Comparison of ENCODE assay signal across 8 cellular contexts in the genomic region with DNA sequence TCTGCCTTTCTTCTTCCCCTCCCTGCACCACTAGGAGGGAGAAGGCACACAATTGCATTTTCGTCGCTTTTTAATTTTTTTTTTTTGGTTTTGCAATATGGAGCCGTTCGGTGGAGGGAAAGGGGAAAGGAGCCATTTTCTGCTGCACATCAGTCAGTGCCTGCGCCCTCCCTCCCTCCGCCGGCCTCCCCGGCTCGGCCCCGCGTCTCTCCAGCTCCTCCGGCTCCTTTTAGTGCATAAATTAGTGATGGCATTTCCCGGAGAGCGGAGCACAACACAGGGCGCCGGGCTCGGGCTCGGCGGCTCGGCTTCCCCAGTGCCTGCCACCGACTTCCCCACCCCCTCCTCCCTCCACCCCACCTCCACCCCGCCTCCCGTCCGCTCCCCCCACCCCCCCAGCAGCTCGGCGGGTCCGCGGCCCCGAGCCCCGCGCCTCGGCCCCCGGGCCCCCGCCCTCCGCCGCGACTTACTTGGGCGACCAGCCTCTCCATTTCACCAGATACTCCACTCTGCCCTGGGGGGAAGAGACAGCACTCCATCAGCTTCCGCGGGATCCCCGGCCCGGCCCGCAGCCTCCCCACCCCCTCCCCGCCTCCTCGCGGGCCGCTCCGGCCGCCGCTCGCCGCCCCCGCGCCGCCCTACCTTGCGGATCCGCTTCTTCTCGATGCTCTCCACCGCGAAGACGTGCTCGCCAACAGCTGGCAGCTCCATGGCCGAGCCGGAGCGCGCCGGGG. TPM values are rescaled to one million over a fixed set of nuclear protein-coding genes. Genes with fewer than 3 reads are reported as not detected.
A peak's percentile ranks its signal among the peaks of the same experiment; 100 is the strongest.
DNase-seq lines count a peak whose midpoint lies in the region; ATAC-seq and TF ChIP-seq lines count a peak whose summit lies in the region.

No MANE protein-coding gene starts in this region.

- H3K9me3 ChIP-seq in T-helper 17 cell (ENCODE audit: control insufficient read depth, low read length, poor library complexity, severe bottlenecking) (no peaks in the 10 kb centered on the region), body of pancreas (no peaks in the 10 kb centered on the region), iPS-18c (ENCODE audit: control insufficient read depth, insufficient read depth, low read length) (peaks cover 3% of the 10 kb centered on the region)

- BruUV-seq in Calu3 (replicated peaks; lab: Mats Ljungman, UMichigan) = no TSS peak

- peaks cover 83% of the 10 kb centered on the region for H3K36me3 Mint-ChIP-seq in Calu3 (ENCODE audit: insufficient read depth, unreplicated experiment)
- peaks cover 10% of the 10 kb centered on the region for H3K36me3 Mint-ChIP-seq in T-helper 17 cell (ENCODE audit: low read depth)

- TF ChIP-seq CTCF in Calu3 (IDR thresholded peaks at IDR 0.05; ENCODE audit: unreplicated experiment) (no peak), body of pancreas (IDR thresholded peaks at IDR 0.05) (peak in 1 of 7 experiments; percentile 2)

- peak in 2 of 3 donors; percentile 52 for TF ChIP-seq POLR2A in body of pancreas (IDR thresholded peaks at IDR 0.05)

- H3K27me3 ChIP-seq in body of pancreas = peaks cover 0 to 34% of the 10 kb centered on the region in 2 donors

- H3K4me1 ChIP-seq in body of pancreas = peaks cover 80% of the 10 kb centered on the region

- CTCF ChIA-PET in Calu3 (lab: Charles Lee) = interaction anchor here (0.6 to 2.8 kb wide), 16 partner anchors 13 to 912 kb away, joined by 3 to 20 read pairs (median 4); no protein-coding TSS in a partner anchor

- DNase-seq in Calu3 (no peak), KBM-7 (peak; percentile 71), T-helper 17 cell (peak in 1 of 3 donors; percentile 49), body of pancreas (peak; percentile 64 to 66 (median 65)), skeletal muscle cell (ENCODE audit: low read depth) (no peak), NCI-H1930 (lab: John Stamatoyannopoulos, UW) (no peak)

- H3K4me1 Mint-ChIP-seq in Calu3 (ENCODE audit: low read depth, unreplicated experiment) (peaks cover 19% of the 10 kb centered on the region), T-helper 17 cell (peaks cover 29% of the 10 kb centered on the region)

- peak overlapping the region; percentile 85 for H3K4me3 Mint-ChIP-seq in Calu3 (ENCODE audit: low read depth, unreplicated experiment)
- H3K4me3 Mint-ChIP-seq in T-helper 17 cell = peak overlapping the region; percentile 97

- intact Hi-C loops in Calu3 (cut with micrococcal nuclease; ENCODE audit: unreplicated experiment) (loop anchor here (5.0 kb wide), 1 partner anchor 41 kb away; a partner anchor contains a TSS), body of pancreas (cut with DNase I) (no loop called here)

- ATAC-seq in GM21423 (IDR thresholded peaks at IDR 0.05; ENCODE audit: unreplicated experiment) (peak; percentile 10), T-helper 17 cell (peak; percentile 39), body of pancreas (peak; percentile 16)

- H3K4me3 ChIP-seq in body of pancreas = peak overlapping the region; percentile 63 to 93
- peak overlapping the region; percentile 59 for H3K4me3 ChIP-seq in iPS-18c (ENCODE audit: insufficient read depth, low read depth, low read length)
- peak overlapping the region; percentile 79 for H3K4me3 ChIP-seq in skeletal muscle cell (ENCODE audit: low read depth, low read length)

- H3K27ac Mint-ChIP-seq in Calu3 (ENCODE audit: unreplicated experiment) (peak overlapping the region; percentile 69), T-helper 17 cell (peak overlapping the region; percentile 91)

- no peaks in the 10 kb centered on the region for H3K9me3 Mint-ChIP-seq in Calu3 (ENCODE audit: low read depth, unreplicated experiment)

- H3K27ac ChIP-seq in body of pancreas = peak overlapping the region; percentile 93 to 98 (median 96)

- H3K27me3 Mint-ChIP-seq in Calu3 (ENCODE audit: unreplicated experiment) (peaks cover 38% of the 10 kb centered on the region), T-helper 17 cell (peaks cover 19% of the 10 kb centered on the region)

- in situ Hi-C loops in KBM-7 (cut with MboI; ENCODE audit: low pct_unique_long_range_greater_than_20kb, low sequenced_read_pairs) = no loop called here

- peaks cover 0 to 1% of the 10 kb centered on the region in 2 donors for H3K36me3 ChIP-seq in body of pancreas (replicated peaks in 1 of 2; ENCODE audit: insufficient read depth in 1 of 2, low read depth in 2 of 2)

- WGBS in body of pancreas, 2 donors = 0 to 1% methylated on average over 12 to 41 of the region's 67 CpGs

RNA-seq across cellular contexts. Expression of a gene that starts 0.5 kb away (rescaled TPM):
- total RNA-seq in Calu3 (2022) (40.2 and 46.8 TPM in 2 replicates), T-helper 17 cell (100 to 1,000 TPM; 103 to 110 TPM), body of pancreas (10 to 100 TPM; 15.6 to 17.8 TPM)

RNA-seq across cellular contexts. Expression of a gene that starts 41.8 kb away (rescaled TPM):
- 11.1 and 11.8 TPM in 2 replicates for total RNA-seq in Calu3 (2022)
- 1 to 10 TPM; 2.5 to 3.6 TPM for total RNA-seq in T-helper 17 cell
- total RNA-seq in body of pancreas = 1 to 10 TPM; 1.6 to 1.8 TPM

Comparison
In these comparisons a context has a peak if more than half of its experiments do, and no peak if none do; other contexts are left out.
1. DNase-seq: peak in KBM-7 (single experiment) and body of pancreas (4 of 4); none in Calu3 (single experiment), skeletal muscle cell (single experiment) and NCI-H1930 (0 of 2).
2. Peak in every context shown above with its lines, with median percentiles within 50 percentile points of each other: ATAC-seq and H3K4me3 ChIP-seq.